Comparison of ENCODE assay signal across 14 cellular contexts in genomic region chr22:39466228-39467006, GRCh38. TPM values are rescaled to one million over a fixed set of nuclear protein-coding genes. Genes with fewer than 3 reads are reported as not detected.
DNase-seq lines count a peak whose midpoint lies in the region; ATAC-seq and TF ChIP-seq lines count a peak whose summit lies in the region.
"Had no signal": no experiment of that assay in that cellular context is flagged by ENCODE, and none has a peak within 500 bp of the region (broad histone marks: within the 10 kb centered on the region; RNA-seq: fewer than 3 reads in every experiment).

No MANE protein-coding gene starts in this region.

- H3K27me3 Mint-ChIP-seq in neural crest cell (ENCODE audit: low read depth) (no peaks in the 10 kb centered on the region), endodermal cell (ENCODE audit: insufficient read depth) (no peaks in the 10 kb centered on the region)
- H3K27me3 Mint-ChIP-seq: naive thymus-derived CD8-positive, alpha-beta T cell; stimulated activated naive CD8-positive, alpha-beta T cell treated with anti-CD3 and anti-CD28 coated beads, Interleukin-15, Interleukin-2, amounts not matched to agents 100 ng/mL and 50 ng/mL, for 24 hours had no signal

- H3K36me3 Mint-ChIP-seq in neural crest cell (ENCODE audit: low read depth) (no peaks in the 10 kb centered on the region), endodermal cell (ENCODE audit: low read depth) (no peaks in the 10 kb centered on the region)
- H3K36me3 Mint-ChIP-seq: naive thymus-derived CD8-positive, alpha-beta T cell had no signal

- no peaks in the 10 kb centered on the region for H3K9me3 Mint-ChIP-seq in neural crest cell
- H3K9me3 Mint-ChIP-seq in endodermal cell: no peaks in the 10 kb centered on the region
- H3K9me3 Mint-ChIP-seq: naive thymus-derived CD8-positive, alpha-beta T cell; stimulated activated naive CD8-positive, alpha-beta T cell treated with anti-CD3 and anti-CD28 coated beads, Interleukin-15, Interleukin-2, amounts not matched to agents 100 ng/mL and 50 ng/mL, for 24 hours had no signal

- DNase-seq in heart left ventricle (no peak), right atrium auricular region (ENCODE audit: low spot score) (no peak), neural crest cell (ENCODE audit: low read depth, low spot score) (no peak), upper lobe of left lung (no peak), NOMO-1 (lab: John Stamatoyannopoulos, UW; ENCODE audit: unreplicated experiment in 2 of 2) (no peak), ovary (no peak), endodermal cell (no peak)
- DNase-seq: activated CD8-positive, alpha-beta T cell treated with anti-CD3 and anti-CD28 coated beads, Interleukin-2, amount 10 ng/mL, durations not matched to agents 7 days and 5 days; effector CD4-positive, alpha-beta T cell; naive thymus-derived CD8-positive, alpha-beta T cell; NCI-H2029 treated with DMSO at 0.1 percent for 48 hours; NCI-H82 had no signal

- peak overlapping the region in 1 of 2 donors; percentile 51 for H3K9ac ChIP-seq in duodenal mucosa (ENCODE audit: low read depth in 1 of 2, low read length in 2 of 2)
- no peak overlapping the region for H3K9ac ChIP-seq in endodermal cell (ENCODE audit: extremely low read depth, low read length, poor library complexity, severe bottlenecking)

- H3K4me1 ChIP-seq in heart left ventricle (peaks cover 23 to 85% (median 52%) of the 10 kb centered on the region in 12 donors), right atrium auricular region (peaks cover 0 to 57% of the 10 kb centered on the region in 2 donors), duodenal mucosa (ENCODE audit: control insufficient read depth in 1 of 2, insufficient read depth in 2 of 2, low read length in 2 of 2) (peaks cover 59 to 62% of the 10 kb centered on the region in 2 donors), upper lobe of left lung (peaks cover 47 to 71% (median 52%) of the 10 kb centered on the region in 4 donors), ovary (ENCODE audit: insufficient read depth) (peaks cover 14% of the 10 kb centered on the region), endodermal cell (ENCODE audit: control insufficient read depth, insufficient read depth, low read length) (peaks cover 20% of the 10 kb centered on the region)

- intact Hi-C loops in heart left ventricle (cut with DNase I): no loop called here
- intact Hi-C loops in ovary (cut with DNase I): no loop called here

- WGBS in heart left ventricle, 4 donors: 65 to 68% (median 67%) methylated on average over 21 of the region's 21 CpGs
- WGBS in upper lobe of left lung, 2 donors: 73% methylated on average over 21 of the region's 21 CpGs
- 54 to 67% (median 57%) methylated on average over 21 of the region's 21 CpGs for WGBS in ovary, 3 donors
- 91 to 93% methylated on average over 19 to 21 of the region's 21 CpGs for WGBS in endodermal cell (ENCODE audit: insufficient coverage in 1 of 2, insufficient read length in 1 of 2), 2 experiments

- no peaks in the 10 kb centered on the region for H3K27me3 ChIP-seq in heart left ventricle
- no peaks in the 10 kb centered on the region for H3K27me3 ChIP-seq in right atrium auricular region
- H3K27me3 ChIP-seq in duodenal mucosa (ENCODE audit: control insufficient read depth in 1 of 2, insufficient read depth in 2 of 2, low read length in 2 of 2): no peaks in the 10 kb centered on the region
- no peaks in the 10 kb centered on the region for H3K27me3 ChIP-seq in upper lobe of left lung
- no peaks in the 10 kb centered on the region for H3K27me3 ChIP-seq in ovary
- H3K27me3 ChIP-seq in endodermal cell (ENCODE audit: control insufficient read depth, insufficient read depth, low read length, poor library complexity, severe bottlenecking): no peaks in the 10 kb centered on the region

- H3K27ac Mint-ChIP-seq in neural crest cell (ENCODE audit: unreplicated experiment) (peak overlapping the region; percentile 78), endodermal cell (no peak overlapping the region)
- H3K27ac Mint-ChIP-seq: activated CD8-positive, alpha-beta T cell treated with anti-CD3 and anti-CD28 coated beads, Interleukin-2, amount 10 ng/mL, durations not matched to agents 7 days and 5 days; stimulated activated naive CD8-positive, alpha-beta T cell treated with anti-CD3 and anti-CD28 coated beads, Interleukin-15, Interleukin-2, amounts not matched to agents 100 ng/mL and 50 ng/mL, for 24 hours had no signal

- peak in 1 of 4 donors; percentile 20 for ATAC-seq in heart left ventricle
- peak in 1 of 2 donors; percentile 28 for ATAC-seq in upper lobe of left lung (ENCODE audit: low FRiP score in 2 of 2)
- ATAC-seq: activated CD8-positive, alpha-beta T cell treated with anti-CD3 and anti-CD28 coated beads, Interleukin-2, amount 10 ng/mL, durations not matched to agents 7 days and 5 days; naive thymus-derived CD8-positive, alpha-beta T cell had no signal

- H3K36me3 ChIP-seq in heart left ventricle (no peaks in the 10 kb centered on the region), right atrium auricular region (no peaks in the 10 kb centered on the region), duodenal mucosa (ENCODE audit: control insufficient read depth in 1 of 2, insufficient read depth in 2 of 2, low read length in 2 of 2) (no peaks in the 10 kb centered on the region), upper lobe of left lung (no peaks in the 10 kb centered on the region), ovary (no peaks in the 10 kb centered on the region), endodermal cell (ENCODE audit: control insufficient read depth, insufficient read depth, low read length) (no peaks in the 10 kb centered on the region)

- TF ChIP-seq EP300 in upper lobe of left lung (IDR thresholded peaks at IDR 0.05) (peak in 2 of 4 donors; percentile 44 to 46), ovary (IDR thresholded peaks at IDR 0.05) (no peak)

- TF ChIP-seq POLR2A in heart left ventricle (IDR thresholded peaks at IDR 0.05): no peak
- TF ChIP-seq POLR2A in upper lobe of left lung (IDR thresholded peaks at IDR 0.05): no peak
- no peak for TF ChIP-seq POLR2A in ovary (IDR thresholded peaks at IDR 0.05)

- H3K9me3 ChIP-seq in heart left ventricle (no peaks in the 10 kb centered on the region), right atrium auricular region (no peaks in the 10 kb centered on the region), duodenal mucosa (ENCODE audit: control insufficient read depth in 1 of 2, low read length in 2 of 2) (no peaks in the 10 kb centered on the region), upper lobe of left lung (no peaks in the 10 kb centered on the region), ovary (no peaks in the 10 kb centered on the region), endodermal cell (ENCODE audit: control insufficient read depth, low read length) (no peaks in the 10 kb centered on the region)

- TF ChIP-seq CTCF in heart left ventricle (IDR thresholded peaks at IDR 0.05) (no peak), right atrium auricular region (IDR thresholded peaks at IDR 0.05) (no peak), neural crest cell (conservative IDR thresholded peaks at IDR 0.05) (no peak), upper lobe of left lung (IDR thresholded peaks at IDR 0.05) (no peak), ovary (IDR thresholded peaks at IDR 0.05) (no peak), endodermal cell (conservative IDR thresholded peaks at IDR 0.05) (no peak)

- H3K4me1 Mint-ChIP-seq in neural crest cell (peaks cover 40% of the 10 kb centered on the region), endodermal cell (peaks cover 14% of the 10 kb centered on the region)

- H3K4me3 Mint-ChIP-seq in neural crest cell: no peak overlapping the region
- H3K4me3 Mint-ChIP-seq in endodermal cell: no peak overlapping the region
- H3K4me3 Mint-ChIP-seq: activated CD8-positive, alpha-beta T cell treated with anti-CD3 and anti-CD28 coated beads, Interleukin-2, amount 10 ng/mL, durations not matched to agents 7 days and 5 days; naive thymus-derived CD8-positive, alpha-beta T cell; stimulated activated naive CD8-positive, alpha-beta T cell treated with anti-CD3 and anti-CD28 coated beads, Interleukin-15, Interleukin-2, amounts not matched to agents 100 ng/mL and 50 ng/mL, for 24 hours had no signal

- no peak overlapping the region for H3K4me3 ChIP-seq in heart left ventricle
- no peak overlapping the region for H3K4me3 ChIP-seq in right atrium auricular region
- H3K4me3 ChIP-seq in duodenal mucosa (ENCODE audit: low read depth in 1 of 2, low read length in 2 of 2): peak overlapping the region in 1 of 2 donors; percentile 59
- no peak overlapping the region for H3K4me3 ChIP-seq in upper lobe of left lung
- no peak overlapping the region for H3K4me3 ChIP-seq in ovary
- H3K4me3 ChIP-seq in endodermal cell (ENCODE audit: low read length): no peak overlapping the region

- peak overlapping the region; percentile 19 to 77 (median 67) for H3K27ac ChIP-seq in heart left ventricle
- H3K27ac ChIP-seq in right atrium auricular region: peak overlapping the region in 1 of 2 donors; percentile 37
- peak overlapping the region; percentile 26 for H3K27ac ChIP-seq in duodenal mucosa (ENCODE audit: low read depth, low read length)
- peak overlapping the region; percentile 46 to 87 (median 61) for H3K27ac ChIP-seq in upper lobe of left lung
- peak overlapping the region in 1 of 2 donors; percentile 6 for H3K27ac ChIP-seq in ovary
- H3K27ac ChIP-seq in endodermal cell (ENCODE audit: low read depth, low read length): no peak overlapping the region

RNA-seq across cellular contexts. Expression of gene MGAT3, which starts 9.6 kb away (rescaled TPM):
- total RNA-seq in heart left ventricle (1 to 10 TPM; 3.4 to 9.9 (median 4.7) TPM), right atrium auricular region (10 to 100 TPM in 1 of 2 donors, 1 to 10 TPM in 1; 2.9 to 11.3 TPM), neural crest cell (20.3 and 23.5 TPM in 2 replicates), upper lobe of left lung (10 to 100 TPM in 5 of 6 donors, 1 to 10 TPM in 1; 5.2 to 45.0 (median 26.0) TPM), ovary (1 to 10 TPM in 5 of 7 donors, under 1 TPM in 2; 0.91 to 5.9 (median 1.1) TPM), endodermal cell (10 to 100 TPM in 1 of 2 donors, 1 to 10 TPM in 1; 9.0 to 16.7 TPM)
- polyA plus RNA-seq in heart left ventricle (1 to 10 TPM; 2.2 to 2.6 TPM), ovary (1 to 10 TPM; 2.1 to 2.3 TPM)
- polyA plus RNA-seq in endodermal cell (2013, experiment 1 of 2): 14.9 TPM
- 12.0 TPM for polyA plus RNA-seq in endodermal cell (2013, experiment 2 of 2)

RNA-seq across cellular contexts. Expression of gene MIEF1, which starts 35.7 kb away (rescaled TPM):
- 10 to 100 TPM; 15.4 to 25.2 (median 18.7) TPM for total RNA-seq in heart left ventricle
- polyA plus RNA-seq in heart left ventricle: 10 to 100 TPM in 1 of 2 donors, 1 to 10 TPM in 1; 6.5 to 22.3 TPM
- 10 to 100 TPM; 14.4 to 22.1 TPM for total RNA-seq in right atrium auricular region
- total RNA-seq in neural crest cell: 43.3 and 45.0 TPM in 2 replicates
- 10 to 100 TPM; 10.5 to 35.3 (median 25.6) TPM for total RNA-seq in upper lobe of left lung
- 10 to 100 TPM; 13.1 to 23.9 (median 19.9) TPM for total RNA-seq in ovary
- polyA plus RNA-seq in ovary: 10 to 100 TPM; 11.4 to 19.2 TPM
- total RNA-seq in endodermal cell: 10 to 100 TPM; 36.0 to 43.3 TPM
- 28.1 TPM for polyA plus RNA-seq in endodermal cell (2013, experiment 1 of 2)
- polyA plus RNA-seq in endodermal cell (2013, experiment 2 of 2): 26.6 TPM

RNA-seq across cellular contexts. Expression of gene ATF4, which starts 53.9 kb away (rescaled TPM):
- total RNA-seq in heart left ventricle: 100 to 1,000 TPM; 117 to 322 (median 168) TPM
- 100 to 1,000 TPM; 378 to 458 TPM for polyA plus RNA-seq in heart left ventricle
- 100 to 1,000 TPM; 155 to 256 TPM for total RNA-seq in right atrium auricular region
- 363 and 364 TPM in 2 replicates for total RNA-seq in neural crest cell
- total RNA-seq in upper lobe of left lung: 100 to 1,000 TPM; 255 to 402 (median 364) TPM
- 100 to 1,000 TPM; 212 to 611 (median 246) TPM for total RNA-seq in ovary
- 100 to 1,000 TPM; 393 to 398 TPM for polyA plus RNA-seq in ovary
- total RNA-seq in endodermal cell: 100 to 1,000 TPM; 335 to 341 TPM
- polyA plus RNA-seq in endodermal cell (2013, experiment 1 of 2): 370 TPM
- polyA plus RNA-seq in endodermal cell (2013, experiment 2 of 2): 330 TPM
